Comparison of ENCODE assay signal across 9 cellular contexts in genomic region chr9:113463418-113464285, GRCh38. TPM values are rescaled to one million over a fixed set of nuclear protein-coding genes. Genes with fewer than 3 reads are reported as not detected.
DNase-seq lines count a peak whose midpoint lies in the region; ATAC-seq and TF ChIP-seq lines count a peak whose summit lies in the region.
"Had no signal": no experiment of that assay in that cellular context is flagged by ENCODE, and none has a peak within 500 bp of the region (broad histone marks: within the 10 kb centered on the region; RNA-seq: fewer than 3 reads in every experiment).

Gene RGS3, plus strand, starts transcription at chr9:113463727. Its CDS starts 76 bp downstream, at chr9:113463803.

- intact Hi-C loops in esophagus muscularis mucosa (cut with DNase I): no loop called here

- CTCF ChIA-PET in RWPE1 (lab: Yijun Ruan, JAX): interaction anchor here (0.6 to 0.9 kb wide), 3 partner anchors 139 to 365 kb away, joined by 3 to 4 read pairs (median 4); no protein-coding TSS in a partner anchor

- WGBS in esophagus muscularis mucosa: 43% methylated on average over 4 of the region's 55 CpGs

- no peak for TF ChIP-seq EP300 in esophagus muscularis mucosa (IDR thresholded peaks at IDR 0.05)

- TF ChIP-seq POLR2A in esophagus muscularis mucosa (IDR thresholded peaks at IDR 0.05; ENCODE audit: low read depth): no peak

- H3K9me3 ChIP-seq in esophagus muscularis mucosa (no peaks in the 10 kb centered on the region), muscle layer of duodenum (ENCODE audit: control insufficient read depth in 1 of 2, low read length in 2 of 2) (no peaks in the 10 kb centered on the region)

- H3K4me3 ChIP-seq in esophagus muscularis mucosa (peak within 1 kb of the TSS; percentile 58 to 70 (median 66)), muscle layer of duodenum (ENCODE audit: low read depth in 1 of 2, low read length in 2 of 2) (peak within 1 kb of the TSS; percentile 62 to 67)

- peaks cover 11% of the 10 kb centered on the region for H3K4me1 Mint-ChIP-seq in stimulated activated naive CD8-positive, alpha-beta T cell treated with anti-CD3 and anti-CD28 coated beads, Interleukin-15, amount 100 ng/mL, for 72 hours

- no peaks in the 10 kb centered on the region for H3K27me3 Mint-ChIP-seq in stimulated activated naive CD8-positive, alpha-beta T cell treated with anti-CD3 and anti-CD28 coated beads, Interleukin-15, amount 100 ng/mL, for 72 hours
- H3K27me3 Mint-ChIP-seq: stimulated activated naive CD8-positive, alpha-beta T cell treated with anti-CD3 and anti-CD28 coated beads, Interleukin-15, Interleukin-2, amounts not matched to agents 100 ng/mL and 50 ng/mL, for 24 hours had no signal

- peak; percentile 61 for ATAC-seq in stimulated activated naive CD8-positive, alpha-beta T cell treated with anti-CD3 and anti-CD28 coated beads, Interleukin-15, amount 100 ng/mL, for 72 hours
- ATAC-seq in stimulated activated naive CD8-positive, alpha-beta T cell treated with anti-CD3 and anti-CD28 coated beads, Interleukin-15, Interleukin-2, amounts not matched to agents 100 U/mL and 50 U/mL, for 24 hours: no peak
- ATAC-seq in GM21576 (IDR thresholded peaks at IDR 0.05; ENCODE audit: unreplicated experiment) (no peak), HG03196 (IDR thresholded peaks at IDR 0.05; ENCODE audit: unreplicated experiment) (no peak)

- H3K27ac ChIP-seq in RWPE1 (no peak within 1 kb of the TSS), esophagus muscularis mucosa (replicated peaks in 1 of 4) (peak within 1 kb of the TSS; percentile 81 to 85 (median 84)), muscle layer of duodenum (ENCODE audit: low read length) (peak within 1 kb of the TSS; percentile 19)

- POLR2A ChIA-PET in RWPE1 (lab: Yijun Ruan, JAX; ENCODE audit: low non-redundant PET): interaction anchor here (0.5 kb wide), 1 partner anchor 11 kb away, joined by 3 read pairs; no protein-coding TSS in a partner anchor

- no peak for DNase-seq in stimulated activated naive CD8-positive, alpha-beta T cell treated with anti-CD3 and anti-CD28 coated beads, Interleukin-15, amount 100 ng/mL, for 72 hours
- no peak for DNase-seq in stimulated activated naive CD8-positive, alpha-beta T cell treated with anti-CD3 and anti-CD28 coated beads, Interleukin-15, Interleukin-2, amounts not matched to agents 100 U/mL and 50 U/mL, for 24 hours
- DNase-seq in RWPE1 (ENCODE audit: low spot score) (peak; percentile 93), esophagus muscularis mucosa (ENCODE audit: extremely low spot score) (no peak), germinal center (ENCODE audit: low spot score) (no peak)

- H3K36me3 ChIP-seq in esophagus muscularis mucosa: no peaks in the 10 kb centered on the region
- no peaks in the 10 kb centered on the region for H3K36me3 ChIP-seq in muscle layer of duodenum (ENCODE audit: control insufficient read depth in 1 of 2, insufficient read depth in 2 of 2, low read length in 2 of 2)

- TF ChIP-seq CTCF in RWPE1 (conservative IDR thresholded peaks at IDR 0.05; ENCODE audit: low read depth) (no peak), esophagus muscularis mucosa (IDR thresholded peaks at IDR 0.05) (peak in 2 of 3 experiments; percentile 16 to 37)

- H3K27ac Mint-ChIP-seq in stimulated activated naive CD8-positive, alpha-beta T cell treated with anti-CD3 and anti-CD28 coated beads, Interleukin-15, amount 100 ng/mL, for 72 hours: no peak within 1 kb of the TSS
- H3K27ac Mint-ChIP-seq: stimulated activated naive CD8-positive, alpha-beta T cell treated with anti-CD3 and anti-CD28 coated beads, Interleukin-15, Interleukin-2, amounts not matched to agents 100 ng/mL and 50 ng/mL, for 24 hours had no signal

- H3K27me3 ChIP-seq in esophagus muscularis mucosa (peaks cover 0 to 3% (median 0%) of the 10 kb centered on the region in 4 donors), muscle layer of duodenum (ENCODE audit: low read depth, low read length) (no peaks in the 10 kb centered on the region)

- H3K4me1 ChIP-seq in esophagus muscularis mucosa: peaks cover 5 to 43% (median 35%) of the 10 kb centered on the region in 4 donors
- H3K4me1 ChIP-seq in muscle layer of duodenum (ENCODE audit: control insufficient read depth in 1 of 2, insufficient read depth in 2 of 2, low read length in 2 of 2): peaks cover 0 to 6% of the 10 kb centered on the region in 2 donors

- H3K9me3 Mint-ChIP-seq in stimulated activated naive CD8-positive, alpha-beta T cell treated with anti-CD3 and anti-CD28 coated beads, Interleukin-15, amount 100 ng/mL, for 72 hours: peaks cover 7 to 11% of the 10 kb centered on the region in 2 donors

- H3K4me3 Mint-ChIP-seq in stimulated activated naive CD8-positive, alpha-beta T cell treated with anti-CD3 and anti-CD28 coated beads, Interleukin-15, amount 100 ng/mL, for 72 hours: no peak within 1 kb of the TSS
- H3K4me3 Mint-ChIP-seq: stimulated activated naive CD8-positive, alpha-beta T cell treated with anti-CD3 and anti-CD28 coated beads, Interleukin-15, Interleukin-2, amounts not matched to agents 100 ng/mL and 50 ng/mL, for 24 hours had no signal

RNA-seq across cellular contexts. Expression of gene RGS3, which starts in this region (rescaled TPM):
- total RNA-seq in esophagus muscularis mucosa: 100 to 1,000 TPM in 1 of 4 donors, 10 to 100 TPM in 3; 37.3 to 121 (median 68.5) TPM
